Comparison of ENCODE assay signal across 23 cellular contexts in genomic region chr16:56093055-56093454, GRCh38.
"Had no signal": no experiment of that assay in that cellular context is flagged by ENCODE, and none has a peak within 500 bp of the region (broad histone marks: within the 10 kb centered on the region; RNA-seq: fewer than 3 reads in every experiment).

No MANE protein-coding gene starts in this region.

- FAIRE-seq: keratinocyte had no signal

- H3K36me3 Mint-ChIP-seq: immature natural killer cell; memory B cell; mesothelial cell of epicardium; natural killer cell; neural progenitor cell; stimulated activated memory B cell treated with anti-CD40 and anti-IgM and Interleukin-4, amounts not matched to agents 10 μg/mL and 1 μg/mL and 100 μg/mL, for 72 hours had no signal

- H3K27me3 ChIP-seq: dorsolateral prefrontal cortex, gastrocnemius medialis, left lung, neural progenitor cell, right lobe of liver, stomach, transverse colon had no signal

- H3K4me3 ChIP-seq: dorsolateral prefrontal cortex, gastrocnemius medialis, left lung, lower lobe of right lung, neural progenitor cell, psoas muscle, right lobe of liver, stomach, thoracic aorta, transverse colon had no signal

- DNase-seq: cortex of kidney; dorsolateral prefrontal cortex; effector memory CD4-positive, alpha-beta T cell; gastrocnemius medialis; immature natural killer cell; left lung; lower lobe of right lung; natural killer cell; occipital lobe; psoas muscle; retina; right lobe of liver; stimulated activated CD4-positive, alpha-beta T cell treated with anti-CD3 and anti-CD28 coated beads, Interleukin-4, amount 100 ng/mL, for 1 hour; stimulated activated CD8-positive, alpha-beta memory T cell treated with anti-CD3 and anti-CD28 coated beads, Interleukin-4, amount 100 ng/mL, for 48 hours; stomach; substantia nigra; transverse colon had no signal

- H3K4me1 Mint-ChIP-seq: immature natural killer cell; memory B cell; natural killer cell; stimulated activated memory B cell treated with anti-CD40 and anti-IgM and Interleukin-4, amounts not matched to agents 10 μg/mL and 1 μg/mL and 100 μg/mL, for 72 hours had no signal

- H3K9me3 Mint-ChIP-seq: immature natural killer cell; memory B cell; natural killer cell; neural progenitor cell; stimulated activated memory B cell treated with anti-CD40 and anti-IgM and Interleukin-4, amounts not matched to agents 10 μg/mL and 1 μg/mL and 100 μg/mL, for 72 hours had no signal

- H3K4me3 Mint-ChIP-seq: immature natural killer cell; memory B cell; mesothelial cell of epicardium; natural killer cell; neural progenitor cell; stimulated activated memory B cell treated with anti-CD40 and anti-IgM and Interleukin-4, amounts not matched to agents 10 μg/mL and 1 μg/mL and 100 μg/mL, for 72 hours had no signal

- H3K27ac Mint-ChIP-seq: immature natural killer cell; memory B cell; mesothelial cell of epicardium; natural killer cell; neural progenitor cell; stimulated activated memory B cell treated with anti-CD40 and anti-IgM and Interleukin-4, amounts not matched to agents 10 μg/mL and 1 μg/mL and 100 μg/mL, for 72 hours had no signal

- ATAC-seq: gastrocnemius medialis; left lung; lower lobe of right lung; natural killer cell; psoas muscle; right lobe of liver; stimulated activated memory B cell treated with anti-CD40 and anti-IgM and Interleukin-4, amounts not matched to agents 10 μg/mL and 1 μg/mL and 100 μg/mL, for 72 hours had no signal

- H3K36me3 ChIP-seq: gastrocnemius medialis, left lung, lower lobe of right lung, neural progenitor cell, right lobe of liver, stomach, thoracic aorta, transverse colon had no signal
